Comparison of ENCODE assay signal across 1 cellular context in the genomic region with DNA sequence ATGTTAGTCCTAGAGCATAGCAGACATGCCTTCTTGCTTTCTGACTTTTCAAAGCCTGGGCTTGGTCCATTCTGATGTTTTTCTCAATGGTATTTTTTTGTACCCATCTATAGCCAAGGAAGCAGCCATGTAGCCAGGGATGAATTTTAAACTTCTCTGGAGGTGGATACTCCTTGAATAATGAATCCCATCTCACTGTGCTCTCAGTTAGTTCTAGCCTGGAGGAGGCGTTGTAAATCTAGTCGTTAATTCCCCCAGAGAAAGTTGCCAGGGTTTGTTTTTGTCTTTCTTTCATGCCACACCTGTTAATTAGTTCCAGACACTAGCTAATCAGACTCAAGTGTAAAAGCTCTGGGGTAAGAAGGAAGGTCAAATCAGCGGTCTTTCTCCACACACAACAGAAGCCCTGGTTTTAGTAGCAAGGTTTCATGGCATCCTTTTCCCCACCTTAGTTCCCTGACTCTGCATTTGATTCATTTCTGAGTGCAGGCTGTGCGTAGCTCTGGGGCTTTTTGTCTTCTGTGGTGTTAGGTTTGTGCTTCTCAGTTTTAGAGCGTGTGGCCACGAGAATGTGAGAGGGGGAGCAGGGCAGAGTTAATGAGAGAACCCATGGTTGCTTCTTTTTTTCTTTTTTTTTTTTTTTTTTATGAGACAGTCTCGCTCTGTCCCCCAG.
TF ChIP-seq lines count a peak whose summit lies in the region.

No MANE protein-coding gene starts in this region.

TF ChIP-seq in GM12878, 131 proteins besides CTCF, POLR2A, EP300 and RAD21 (continues in another document):
- TF ChIP-seq, protein P1, sequence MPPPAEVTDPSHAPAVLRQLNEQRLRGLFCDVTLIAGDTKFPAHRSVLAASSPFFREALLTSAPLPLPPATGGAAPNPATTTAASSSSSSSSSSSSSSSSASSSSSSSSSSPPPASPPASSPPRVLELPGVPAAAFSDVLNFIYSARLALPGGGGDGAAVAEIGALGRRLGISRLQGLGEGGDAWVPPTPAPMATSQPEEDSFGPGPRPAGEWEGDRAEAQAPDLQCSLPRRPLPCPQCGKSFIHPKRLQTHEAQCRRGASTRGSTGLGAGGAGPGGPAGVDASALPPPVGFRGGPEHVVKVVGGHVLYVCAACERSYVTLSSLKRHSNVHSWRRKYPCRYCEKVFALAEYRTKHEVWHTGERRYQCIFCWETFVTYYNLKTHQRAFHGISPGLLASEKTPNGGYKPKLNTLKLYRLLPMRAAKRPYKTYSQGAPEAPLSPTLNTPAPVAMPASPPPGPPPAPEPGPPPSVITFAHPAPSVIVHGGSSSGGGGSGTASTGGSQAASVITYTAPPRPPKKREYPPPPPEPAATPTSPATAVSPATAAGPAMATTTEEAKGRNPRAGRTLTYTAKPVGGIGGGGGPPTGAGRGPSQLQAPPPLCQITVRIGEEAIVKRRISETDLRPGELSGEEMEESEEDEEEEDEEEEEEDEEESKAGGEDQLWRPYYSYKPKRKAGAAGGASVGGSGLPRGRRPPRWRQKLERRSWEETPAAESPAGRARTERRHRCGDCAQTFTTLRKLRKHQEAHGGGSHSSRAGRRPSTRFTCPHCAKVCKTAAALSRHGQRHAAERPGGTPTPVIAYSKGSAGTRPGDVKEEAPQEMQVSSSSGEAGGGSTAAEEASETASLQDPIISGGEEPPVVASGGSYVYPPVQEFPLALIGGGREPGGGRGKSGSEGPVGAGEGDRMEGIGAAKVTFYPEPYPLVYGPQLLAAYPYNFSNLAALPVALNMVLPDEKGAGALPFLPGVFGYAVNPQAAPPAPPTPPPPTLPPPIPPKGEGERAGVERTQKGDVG (CRISPR knock-in tag; IDR thresholded peaks at IDR 0.05): no peak
- TF ChIP-seq, protein P2, sequence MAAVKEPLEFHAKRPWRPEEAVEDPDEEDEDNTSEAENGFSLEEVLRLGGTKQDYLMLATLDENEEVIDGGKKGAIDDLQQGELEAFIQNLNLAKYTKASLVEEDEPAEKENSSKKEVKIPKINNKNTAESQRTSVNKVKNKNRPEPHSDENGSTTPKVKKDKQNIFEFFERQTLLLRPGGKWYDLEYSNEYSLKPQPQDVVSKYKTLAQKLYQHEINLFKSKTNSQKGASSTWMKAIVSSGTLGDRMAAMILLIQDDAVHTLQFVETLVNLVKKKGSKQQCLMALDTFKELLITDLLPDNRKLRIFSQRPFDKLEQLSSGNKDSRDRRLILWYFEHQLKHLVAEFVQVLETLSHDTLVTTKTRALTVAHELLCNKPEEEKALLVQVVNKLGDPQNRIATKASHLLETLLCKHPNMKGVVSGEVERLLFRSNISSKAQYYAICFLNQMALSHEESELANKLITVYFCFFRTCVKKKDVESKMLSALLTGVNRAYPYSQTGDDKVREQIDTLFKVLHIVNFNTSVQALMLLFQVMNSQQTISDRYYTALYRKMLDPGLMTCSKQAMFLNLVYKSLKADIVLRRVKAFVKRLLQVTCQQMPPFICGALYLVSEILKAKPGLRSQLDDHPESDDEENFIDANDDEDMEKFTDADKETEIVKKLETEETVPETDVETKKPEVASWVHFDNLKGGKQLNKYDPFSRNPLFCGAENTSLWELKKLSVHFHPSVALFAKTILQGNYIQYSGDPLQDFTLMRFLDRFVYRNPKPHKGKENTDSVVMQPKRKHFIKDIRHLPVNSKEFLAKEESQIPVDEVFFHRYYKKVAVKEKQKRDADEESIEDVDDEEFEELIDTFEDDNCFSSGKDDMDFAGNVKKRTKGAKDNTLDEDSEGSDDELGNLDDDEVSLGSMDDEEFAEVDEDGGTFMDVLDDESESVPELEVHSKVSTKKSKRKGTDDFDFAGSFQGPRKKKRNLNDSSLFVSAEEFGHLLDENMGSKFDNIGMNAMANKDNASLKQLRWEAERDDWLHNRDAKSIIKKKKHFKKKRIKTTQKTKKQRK (IDR thresholded peaks at IDR 0.05; ENCODE audit: low read depth, low read length): no peak
- TF ChIP-seq FOS (IDR thresholded peaks at IDR 0.05; ENCODE audit: borderline replicate concordance, extremely low read depth, insufficient read length) (no peak), IKZF2 (IDR thresholded peaks at IDR 0.05) (peak; percentile 64 to 76; a peak in 3 of 4 replicates), MXI1 (IDR thresholded peaks at IDR 0.05; ENCODE audit: low read depth, low read length) (no peak), SREBF1 (IDR thresholded peaks at IDR 0.05; ENCODE audit: low read length) (no peak), WRNIP1 (IDR thresholded peaks at IDR 0.05; ENCODE audit: borderline replicate concordance, low read depth, low read length) (no peak), ZNF384 (IDR thresholded peaks at IDR 0.05; ENCODE audit: borderline replicate concordance, low read depth, low read length) (peak; percentile 81), ZZZ3 (IDR thresholded peaks at IDR 0.05; ENCODE audit: control insufficient read depth, insufficient read length, low read depth) (no peak), MTA2 (IDR thresholded peaks at IDR 0.05; ENCODE audit: low read depth) (peak; percentile 86), ZNF207 (IDR thresholded peaks at IDR 0.05; ENCODE audit: borderline replicate concordance) (no peak), CBFB (IDR thresholded peaks at IDR 0.05; ENCODE audit: low read depth) (no peak), IKZF1 (conservative IDR thresholded peaks at IDR 0.05) (peak; percentile 54; the same call in 1 of the 2 replicates), ZBED1 (IDR thresholded peaks at IDR 0.05; ENCODE audit: borderline replicate concordance) (no peak), NBN (IDR thresholded peaks at IDR 0.05) (peak; percentile 79), CBX5 (IDR thresholded peaks at IDR 0.05; ENCODE audit: low read depth) (no peak), KDM1A (IDR thresholded peaks at IDR 0.05; ENCODE audit: borderline replicate concordance) (no peak), CHD4 (IDR thresholded peaks at IDR 0.05) (no peak), DPF2 (IDR thresholded peaks at IDR 0.05) (no peak), NR2F1 (conservative IDR thresholded peaks at IDR 0.05) (peak; percentile 52), TCF12 (IDR thresholded peaks at IDR 0.05; ENCODE audit: low read depth, low read length) (no peak)
- TF ChIP-seq, protein P3, sequence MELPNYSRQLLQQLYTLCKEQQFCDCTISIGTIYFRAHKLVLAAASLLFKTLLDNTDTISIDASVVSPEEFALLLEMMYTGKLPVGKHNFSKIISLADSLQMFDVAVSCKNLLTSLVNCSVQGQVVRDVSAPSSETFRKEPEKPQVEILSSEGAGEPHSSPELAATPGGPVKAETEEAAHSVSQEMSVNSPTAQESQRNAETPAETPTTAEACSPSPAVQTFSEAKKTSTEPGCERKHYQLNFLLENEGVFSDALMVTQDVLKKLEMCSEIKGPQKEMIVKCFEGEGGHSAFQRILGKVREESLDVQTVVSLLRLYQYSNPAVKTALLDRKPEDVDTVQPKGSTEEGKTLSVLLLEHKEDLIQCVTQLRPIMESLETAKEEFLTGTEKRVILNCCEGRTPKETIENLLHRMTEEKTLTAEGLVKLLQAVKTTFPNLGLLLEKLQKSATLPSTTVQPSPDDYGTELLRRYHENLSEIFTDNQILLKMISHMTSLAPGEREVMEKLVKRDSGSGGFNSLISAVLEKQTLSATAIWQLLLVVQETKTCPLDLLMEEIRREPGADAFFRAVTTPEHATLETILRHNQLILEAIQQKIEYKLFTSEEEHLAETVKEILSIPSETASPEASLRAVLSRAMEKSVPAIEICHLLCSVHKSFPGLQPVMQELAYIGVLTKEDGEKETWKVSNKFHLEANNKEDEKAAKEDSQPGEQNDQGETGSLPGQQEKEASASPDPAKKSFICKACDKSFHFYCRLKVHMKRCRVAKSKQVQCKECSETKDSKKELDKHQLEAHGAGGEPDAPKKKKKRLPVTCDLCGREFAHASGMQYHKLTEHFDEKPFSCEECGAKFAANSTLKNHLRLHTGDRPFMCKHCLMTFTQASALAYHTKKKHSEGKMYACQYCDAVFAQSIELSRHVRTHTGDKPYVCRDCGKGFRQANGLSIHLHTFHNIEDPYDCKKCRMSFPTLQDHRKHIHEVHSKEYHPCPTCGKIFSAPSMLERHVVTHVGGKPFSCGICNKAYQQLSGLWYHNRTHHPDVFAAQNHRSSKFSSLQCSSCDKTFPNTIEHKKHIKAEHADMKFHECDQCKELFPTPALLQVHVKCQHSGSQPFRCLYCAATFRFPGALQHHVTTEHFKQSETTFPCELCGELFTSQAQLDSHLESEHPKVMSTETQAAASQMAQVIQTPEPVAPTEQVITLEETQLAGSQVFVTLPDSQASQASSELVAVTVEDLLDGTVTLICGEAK (IDR thresholded peaks at IDR 0.05; ENCODE audit: borderline replicate concordance): no peak
- TF ChIP-seq, protein P4, sequence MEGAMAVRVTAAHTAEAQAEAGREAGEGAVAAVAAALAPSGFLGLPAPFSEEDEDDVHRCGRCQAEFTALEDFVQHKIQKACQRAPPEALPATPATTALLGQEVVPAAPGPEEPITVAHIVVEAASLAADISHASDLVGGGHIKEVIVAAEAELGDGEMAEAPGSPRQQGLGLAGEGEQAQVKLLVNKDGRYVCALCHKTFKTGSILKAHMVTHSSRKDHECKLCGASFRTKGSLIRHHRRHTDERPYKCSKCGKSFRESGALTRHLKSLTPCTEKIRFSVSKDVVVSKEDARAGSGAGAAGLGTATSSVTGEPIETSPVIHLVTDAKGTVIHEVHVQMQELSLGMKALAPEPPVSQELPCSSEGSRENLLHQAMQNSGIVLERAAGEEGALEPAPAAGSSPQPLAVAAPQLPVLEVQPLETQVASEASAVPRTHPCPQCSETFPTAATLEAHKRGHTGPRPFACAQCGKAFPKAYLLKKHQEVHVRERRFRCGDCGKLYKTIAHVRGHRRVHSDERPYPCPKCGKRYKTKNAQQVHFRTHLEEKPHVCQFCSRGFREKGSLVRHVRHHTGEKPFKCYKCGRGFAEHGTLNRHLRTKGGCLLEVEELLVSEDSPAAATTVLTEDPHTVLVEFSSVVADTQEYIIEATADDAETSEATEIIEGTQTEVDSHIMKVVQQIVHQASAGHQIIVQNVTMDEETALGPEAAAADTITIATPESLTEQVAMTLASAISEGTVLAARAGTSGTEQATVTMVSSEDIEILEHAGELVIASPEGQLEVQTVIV (IDR thresholded peaks at IDR 0.05; ENCODE audit: borderline replicate concordance, partially characterized antibody): no peak
- TF ChIP-seq, protein P5, sequence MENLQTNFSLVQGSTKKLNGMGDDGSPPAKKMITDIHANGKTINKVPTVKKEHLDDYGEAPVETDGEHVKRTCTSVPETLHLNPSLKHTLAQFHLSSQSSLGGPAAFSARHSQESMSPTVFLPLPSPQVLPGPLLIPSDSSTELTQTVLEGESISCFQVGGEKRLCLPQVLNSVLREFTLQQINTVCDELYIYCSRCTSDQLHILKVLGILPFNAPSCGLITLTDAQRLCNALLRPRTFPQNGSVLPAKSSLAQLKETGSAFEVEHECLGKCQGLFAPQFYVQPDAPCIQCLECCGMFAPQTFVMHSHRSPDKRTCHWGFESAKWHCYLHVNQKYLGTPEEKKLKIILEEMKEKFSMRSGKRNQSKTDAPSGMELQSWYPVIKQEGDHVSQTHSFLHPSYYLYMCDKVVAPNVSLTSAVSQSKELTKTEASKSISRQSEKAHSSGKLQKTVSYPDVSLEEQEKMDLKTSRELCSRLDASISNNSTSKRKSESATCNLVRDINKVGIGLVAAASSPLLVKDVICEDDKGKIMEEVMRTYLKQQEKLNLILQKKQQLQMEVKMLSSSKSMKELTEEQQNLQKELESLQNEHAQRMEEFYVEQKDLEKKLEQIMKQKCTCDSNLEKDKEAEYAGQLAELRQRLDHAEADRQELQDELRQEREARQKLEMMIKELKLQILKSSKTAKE (IDR thresholded peaks at IDR 0.05; ENCODE audit: low read depth, poor library complexity, severe bottlenecking): peak; percentile 36
- TF ChIP-seq, protein P6, sequence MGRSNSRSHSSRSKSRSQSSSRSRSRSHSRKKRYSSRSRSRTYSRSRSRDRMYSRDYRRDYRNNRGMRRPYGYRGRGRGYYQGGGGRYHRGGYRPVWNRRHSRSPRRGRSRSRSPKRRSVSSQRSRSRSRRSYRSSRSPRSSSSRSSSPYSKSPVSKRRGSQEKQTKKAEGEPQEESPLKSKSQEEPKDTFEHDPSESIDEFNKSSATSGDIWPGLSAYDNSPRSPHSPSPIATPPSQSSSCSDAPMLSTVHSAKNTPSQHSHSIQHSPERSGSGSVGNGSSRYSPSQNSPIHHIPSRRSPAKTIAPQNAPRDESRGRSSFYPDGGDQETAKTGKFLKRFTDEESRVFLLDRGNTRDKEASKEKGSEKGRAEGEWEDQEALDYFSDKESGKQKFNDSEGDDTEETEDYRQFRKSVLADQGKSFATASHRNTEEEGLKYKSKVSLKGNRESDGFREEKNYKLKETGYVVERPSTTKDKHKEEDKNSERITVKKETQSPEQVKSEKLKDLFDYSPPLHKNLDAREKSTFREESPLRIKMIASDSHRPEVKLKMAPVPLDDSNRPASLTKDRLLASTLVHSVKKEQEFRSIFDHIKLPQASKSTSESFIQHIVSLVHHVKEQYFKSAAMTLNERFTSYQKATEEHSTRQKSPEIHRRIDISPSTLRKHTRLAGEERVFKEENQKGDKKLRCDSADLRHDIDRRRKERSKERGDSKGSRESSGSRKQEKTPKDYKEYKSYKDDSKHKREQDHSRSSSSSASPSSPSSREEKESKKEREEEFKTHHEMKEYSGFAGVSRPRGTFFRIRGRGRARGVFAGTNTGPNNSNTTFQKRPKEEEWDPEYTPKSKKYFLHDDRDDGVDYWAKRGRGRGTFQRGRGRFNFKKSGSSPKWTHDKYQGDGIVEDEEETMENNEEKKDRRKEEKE (IDR thresholded peaks at IDR 0.05): no peak
- TF ChIP-seq, protein P7, sequence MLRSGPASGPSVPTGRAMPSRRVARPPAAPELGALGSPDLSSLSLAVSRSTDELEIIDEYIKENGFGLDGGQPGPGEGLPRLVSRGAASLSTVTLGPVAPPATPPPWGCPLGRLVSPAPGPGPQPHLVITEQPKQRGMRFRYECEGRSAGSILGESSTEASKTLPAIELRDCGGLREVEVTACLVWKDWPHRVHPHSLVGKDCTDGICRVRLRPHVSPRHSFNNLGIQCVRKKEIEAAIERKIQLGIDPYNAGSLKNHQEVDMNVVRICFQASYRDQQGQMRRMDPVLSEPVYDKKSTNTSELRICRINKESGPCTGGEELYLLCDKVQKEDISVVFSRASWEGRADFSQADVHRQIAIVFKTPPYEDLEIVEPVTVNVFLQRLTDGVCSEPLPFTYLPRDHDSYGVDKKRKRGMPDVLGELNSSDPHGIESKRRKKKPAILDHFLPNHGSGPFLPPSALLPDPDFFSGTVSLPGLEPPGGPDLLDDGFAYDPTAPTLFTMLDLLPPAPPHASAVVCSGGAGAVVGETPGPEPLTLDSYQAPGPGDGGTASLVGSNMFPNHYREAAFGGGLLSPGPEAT (IDR thresholded peaks at IDR 0.05; ENCODE audit: low read depth): peak; percentile 73
- TF ChIP-seq, protein P8, sequence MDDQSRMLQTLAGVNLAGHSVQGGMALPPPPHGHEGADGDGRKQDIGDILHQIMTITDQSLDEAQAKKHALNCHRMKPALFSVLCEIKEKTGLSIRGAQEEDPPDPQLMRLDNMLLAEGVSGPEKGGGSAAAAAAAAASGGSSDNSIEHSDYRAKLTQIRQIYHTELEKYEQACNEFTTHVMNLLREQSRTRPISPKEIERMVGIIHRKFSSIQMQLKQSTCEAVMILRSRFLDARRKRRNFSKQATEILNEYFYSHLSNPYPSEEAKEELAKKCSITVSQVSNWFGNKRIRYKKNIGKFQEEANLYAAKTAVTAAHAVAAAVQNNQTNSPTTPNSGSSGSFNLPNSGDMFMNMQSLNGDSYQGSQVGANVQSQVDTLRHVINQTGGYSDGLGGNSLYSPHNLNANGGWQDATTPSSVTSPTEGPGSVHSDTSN (IDR thresholded peaks at IDR 0.05; ENCODE audit: insufficient replicate concordance, low read depth, low read length): no peak
